In the genomic region with DNA sequence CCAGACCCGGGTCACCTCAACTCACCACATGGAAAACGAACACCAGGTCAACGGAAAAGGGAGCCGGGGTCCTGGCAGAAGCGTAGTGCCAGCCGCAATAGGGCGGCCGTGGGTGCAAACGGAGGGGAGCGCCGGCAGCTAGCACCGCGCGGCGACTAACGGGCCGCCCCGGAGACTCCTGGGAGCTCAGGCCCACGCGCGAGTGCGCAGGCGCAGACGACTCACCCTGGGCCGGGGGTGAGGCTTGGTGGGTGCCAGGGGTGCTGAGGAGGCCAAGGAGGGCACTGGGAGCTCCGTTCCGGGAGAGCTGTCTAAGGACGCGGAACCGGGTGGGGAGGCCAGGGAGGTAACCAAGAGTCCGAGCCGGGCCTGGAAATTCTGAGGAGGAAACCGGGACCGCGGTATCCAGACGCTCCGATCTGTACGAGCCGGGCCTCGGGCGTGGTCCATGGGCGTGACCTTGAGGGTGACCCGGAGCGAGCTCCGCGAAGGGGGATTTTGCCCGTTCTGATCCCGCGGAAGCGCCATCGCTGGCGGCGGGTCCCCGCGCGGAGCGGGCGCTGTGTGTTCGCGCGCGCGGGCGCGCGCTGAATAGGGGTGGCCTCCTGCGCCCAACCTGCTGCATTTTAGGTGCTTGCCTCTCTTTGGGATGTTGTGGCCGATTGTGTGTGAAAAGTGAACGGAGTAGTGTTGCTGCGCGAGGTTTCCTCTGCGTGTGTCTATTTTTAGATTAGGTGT, we compare ENCODE assay signal across 8 cellular contexts. TPM values are rescaled to one million over a fixed set of nuclear protein-coding genes. Genes with fewer than 3 reads are reported as not detected.
DNase-seq lines count a peak whose midpoint lies in the region; TF ChIP-seq lines count a peak whose summit lies in the region.

Gene ZNF382, plus strand, starts transcription at position 213 of the 738 bp plus-strand sequence. CDS start 4,602 bp downstream, outside the sequence.

- no peak for TF ChIP-seq POLR2A in lower leg skin (IDR thresholded peaks at IDR 0.05)

- WGBS in lower leg skin, 2 donors, result 3 to 4% methylated on average over 16 to 60 of the region's 72 CpGs

- DNase-seq in EH (ENCODE audit: low read depth) (peak; percentile 61), GOT3 (lab: John Stamatoyannopoulos, UW) (peak; percentile 11), NCI-H1436 treated with DMSO at 0.1 percent for 48 hours (lab: John Stamatoyannopoulos, UW) (peak; percentile 22), dermis microvascular lymphatic vessel endothelial cell (ENCODE audit: low read depth in 2 of 2) (peak; percentile 24 to 67), lower leg skin (ENCODE audit: low spot score in 2 of 2) (peak; percentile 15 to 85), NCI-H1694 treated with DMSO at 0.1 percent for 48 hours (lab: John Stamatoyannopoulos, UW) (no peak)
- DNase-seq in activated CD4-positive, alpha-beta T cell treated with anti-CD3 and anti-CD28 coated beads, Interleukin-2, amount 50 U/mL, for 24 hours (ENCODE audit: low read depth in 1 of 2, low spot score in 1 of 2), result peak; percentile 80 to 84
- peak; percentile 91 for DNase-seq in stimulated activated CD4-positive, alpha-beta T cell treated with anti-CD3 and anti-CD28 coated beads, Interleukin-4, amount 100 ng/mL, for 24 hours

- intact Hi-C loops in lower leg skin (cut with DNase I; ENCODE audit: low total_unique reads), result no loop called here

- peak within 1 kb of the TSS; percentile 26 for H3K4me3 ChIP-seq in lower leg skin (ENCODE audit: low read depth, poor library complexity, severe bottlenecking)

- TF ChIP-seq CTCF in lower leg skin (IDR thresholded peaks at IDR 0.05), result no peak

RNA-seq across cellular contexts. Expression of gene ZNF382, which starts in this region (rescaled TPM):
- total RNA-seq in dermis microvascular lymphatic vessel endothelial cell (3.1 and 3.9 TPM in 2 replicates), lower leg skin (1 to 10 TPM in 3 of 4 donors, under 1 TPM in 1; 0.95 to 3.3 (median 1.2) TPM)
